In the genomic region with DNA sequence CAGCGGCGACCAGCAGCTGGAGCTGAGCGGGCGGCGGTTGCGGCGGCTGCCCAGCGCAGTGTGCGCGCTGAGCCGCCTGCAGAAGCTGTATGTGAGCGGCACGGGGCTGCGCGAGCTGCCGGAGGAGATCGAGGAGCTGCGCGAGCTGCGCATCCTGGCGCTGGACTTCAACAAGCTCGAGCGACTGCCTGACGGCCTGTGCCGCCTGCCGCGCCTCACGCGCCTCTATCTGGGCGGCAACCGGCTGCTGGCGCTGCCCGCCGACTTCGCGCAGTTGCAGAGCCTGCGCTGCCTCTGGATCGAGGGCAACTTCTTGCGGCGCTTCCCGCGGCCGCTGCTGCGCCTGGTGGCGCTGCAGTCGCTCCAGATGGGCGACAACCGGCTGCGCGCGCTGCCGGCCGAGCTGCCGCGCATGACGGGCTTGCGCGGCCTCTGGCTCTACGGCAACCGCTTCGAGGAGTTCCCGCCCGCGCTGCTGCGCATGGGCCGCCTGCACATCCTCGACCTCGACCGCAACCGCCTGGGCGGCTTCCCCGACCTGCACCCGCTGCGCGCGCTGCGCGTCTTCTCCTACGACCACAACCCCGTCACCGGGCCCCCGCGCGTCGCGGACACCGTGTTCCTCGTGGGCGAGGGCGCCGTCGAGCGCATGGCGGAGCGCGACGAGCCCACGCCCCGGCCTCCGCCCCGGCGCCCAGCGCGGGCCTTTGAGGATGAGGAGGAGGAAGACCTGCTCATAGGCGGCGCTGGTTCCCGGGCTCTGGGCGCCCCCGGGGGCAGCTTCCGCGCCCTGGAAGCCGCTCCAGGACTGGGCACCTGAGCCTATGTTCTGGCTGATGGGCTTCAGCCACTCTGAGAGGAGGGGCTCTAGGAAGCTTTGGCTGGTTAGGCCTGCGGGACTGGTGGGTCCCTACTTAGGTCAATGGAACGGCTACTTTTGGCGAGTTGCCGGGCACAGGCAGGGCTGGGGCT, we compare ENCODE assay signal across 8 cellular contexts. TPM values are rescaled to one million over a fixed set of nuclear protein-coding genes. Genes with fewer than 3 reads are reported as not detected.
DNase-seq lines count a peak whose midpoint lies in the region; ATAC-seq and TF ChIP-seq lines count a peak whose summit lies in the region.

No MANE protein-coding gene starts in this region.

- DNase-seq in HEK293T (ENCODE audit: extremely low spot score): peak; percentile 90
- DNase-seq in NCI-H1930 (lab: John Stamatoyannopoulos, UW): peak; percentile 87 to 89
- peak; percentile 39 to 58 for DNase-seq in activated CD4-positive, alpha-beta T cell treated with anti-CD3 and anti-CD28 coated beads for 24 hours (ENCODE audit: low read depth in 2 of 2)
- DNase-seq in colonic mucosa: peak; percentile 69
- DNase-seq in left lung: peak; percentile 55 to 87
- peak; percentile 39 for DNase-seq in stimulated activated CD4-positive, alpha-beta T cell treated with anti-CD3 and anti-CD28 coated beads, Interleukin-2, amount 100 ng/mL, for 4 hours (ENCODE audit: low read depth)

- H3K4me2 ChIP-seq in DOHH2 (ENCODE audit: low read length): peak overlapping the region; percentile 34

- no peak overlapping the region for H3K27ac ChIP-seq in DOHH2 (ENCODE audit: low read depth, low read length)
- peak overlapping the region; percentile 32 for H3K27ac ChIP-seq in colonic mucosa
- no peak overlapping the region for H3K27ac ChIP-seq in left lung

- CTCF ChIA-PET in HEK293T (lab: Yijun Ruan, JAX): interaction anchor here (0.8 to 2.3 kb wide), 8 partner anchors 8 to 129 kb away, joined by 3 to 8 read pairs (median 4); no protein-coding TSS in a partner anchor

- H3K36me3 ChIP-seq in DOHH2 (ENCODE audit: control insufficient read depth, low read length): no peaks in the 10 kb centered on the region
- no peaks in the 10 kb centered on the region for H3K36me3 ChIP-seq in colonic mucosa
- H3K36me3 ChIP-seq in left lung: no peaks in the 10 kb centered on the region

- POLR2A ChIA-PET in HEK293T (lab: Yijun Ruan, JAX): no interaction called here

- no peak overlapping the region for H3K4me3 ChIP-seq in DOHH2 (ENCODE audit: low read length)
- H3K4me3 ChIP-seq in colonic mucosa: peak overlapping the region; percentile 32
- peak overlapping the region in 1 of 2 donors; percentile 24 for H3K4me3 ChIP-seq in left lung

- H4K20me1 ChIP-seq in DOHH2 (ENCODE audit: control insufficient read depth, insufficient read depth, low read depth, low read length): no peaks in the 10 kb centered on the region

- H3K4me1 ChIP-seq in DOHH2 (ENCODE audit: control insufficient read depth, low read length) (peaks cover 2% of the 10 kb centered on the region; the same call in 1 of the 2 replicates), colonic mucosa (peaks cover 12% of the 10 kb centered on the region), left lung (peaks cover 13 to 22% of the 10 kb centered on the region in 2 donors)

- intact Hi-C loops in colonic mucosa (cut with DNase I) (no loop called here), left lung (cut with DNase I) (loop anchor here in 1 of 2 donors (10.0 kb wide), 1 partner anchor 65 kb away; no protein-coding TSS in a partner anchor)

- ATAC-seq in left lung: peak; percentile 91
- no peak for ATAC-seq in GM21515 (IDR thresholded peaks at IDR 0.05; ENCODE audit: unreplicated experiment)

- peak overlapping the region in 1 of 2 donors; percentile 12 for H3K9ac ChIP-seq in colonic mucosa (ENCODE audit: low read depth in 2 of 2, low read length in 2 of 2)

- no peaks in the 10 kb centered on the region for H3K9me2 ChIP-seq in DOHH2 (replicated peaks; ENCODE audit: control insufficient read depth, low read length)

- peak; percentile 47 for TF ChIP-seq CTCF in DOHH2 (IDR thresholded peaks at IDR 0.05; ENCODE audit: low read depth, low read length, poor library complexity, severe bottlenecking)
- TF ChIP-seq CTCF in colonic mucosa (IDR thresholded peaks at IDR 0.05): peak; percentile 30
- peak; percentile 34 to 56 for TF ChIP-seq CTCF in left lung (IDR thresholded peaks at IDR 0.05)

- no peaks in the 10 kb centered on the region for H3K79me2 ChIP-seq in DOHH2 (ENCODE audit: control insufficient read depth, low read length)

- H3K9me3 ChIP-seq in DOHH2 (ENCODE audit: control insufficient read depth, insufficient read depth, low read length) (no peaks in the 10 kb centered on the region), colonic mucosa (no peaks in the 10 kb centered on the region), left lung (no peaks in the 10 kb centered on the region)

- peaks cover 29% of the 10 kb centered on the region for H3K27me3 ChIP-seq in DOHH2 (ENCODE audit: control insufficient read depth, low read length)
- H3K27me3 ChIP-seq in colonic mucosa: peaks cover 5% of the 10 kb centered on the region
- peaks cover 33 to 86% of the 10 kb centered on the region in 2 donors for H3K27me3 ChIP-seq in left lung

- H3F3A ChIP-seq in DOHH2 (ENCODE audit: control insufficient read depth, insufficient read depth): no peaks in the 10 kb centered on the region

TF ChIP-seq in HEK293T, 16 proteins besides CTCF, POLR2A, EP300 and RAD21:
- TF ChIP-seq L3MBTL2 (conservative IDR thresholded peaks at IDR 0.05): peak; percentile 90
- TF ChIP-seq ZNF384 (IDR thresholded peaks at IDR 0.05): no peak
- no peak for TF ChIP-seq ARNT (IDR thresholded peaks at IDR 0.05)
- TF ChIP-seq BHLHE40 (IDR thresholded peaks at IDR 0.05; ENCODE audit: borderline replicate concordance): no peak
- no peak for TF ChIP-seq LEF1 (IDR thresholded peaks at IDR 0.05; ENCODE audit: borderline replicate concordance)

RNA-seq across cellular contexts. Expression of gene LRRC10B, which starts 0.8 kb away (rescaled TPM):
- total RNA-seq in colonic mucosa (1 to 10 TPM in 1 of 2 donors, under 1 TPM in 1; 0.54 to 1.3 TPM), left lung (1 to 10 TPM in 1 of 2 donors, under 1 TPM in 1; 0.29 to 5.5 TPM)

Comparison
In these comparisons a context has a peak if more than half of its experiments do, and no peak if none do; other contexts are left out.
1. DNase-seq: peak in every context shown above with its lines; median percentile 90 in HEK293T; 88 in NCI-H1930; 71 in left lung; 69 in colonic mucosa; 48 in activated CD4-positive, alpha-beta T cell treated with anti-CD3 and anti-CD28 coated beads for 24 hours; 39 in stimulated activated CD4-positive, alpha-beta T cell treated with anti-CD3 and anti-CD28 coated beads, Interleukin-2, amount 100 ng/mL, for 4 hours.